Comparison of ENCODE assay signal across 9 cellular contexts in the genomic region with DNA sequence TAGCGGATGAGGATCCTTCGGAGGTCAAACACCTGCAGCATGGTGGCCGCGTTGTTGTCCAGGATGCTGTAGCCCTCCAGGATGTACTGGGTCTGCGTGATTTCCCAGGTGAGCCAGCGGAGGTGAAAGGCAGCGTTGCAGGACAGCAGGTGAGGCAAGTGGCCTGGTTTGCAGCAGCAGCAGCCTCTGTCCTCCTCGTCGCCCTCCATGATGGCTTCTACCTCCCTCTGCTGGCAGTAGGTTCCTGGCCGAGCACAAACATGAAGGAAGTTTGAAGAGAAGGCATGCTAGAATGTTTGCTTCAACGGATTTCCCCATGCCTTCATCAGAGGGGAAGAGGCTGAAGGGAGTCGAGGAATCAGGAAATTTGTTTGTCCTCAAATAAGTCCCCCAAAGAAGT.
DNase-seq lines count a peak whose midpoint lies in the region; ATAC-seq and TF ChIP-seq lines count a peak whose summit lies in the region.
"Had no signal": no experiment of that assay in that cellular context is flagged by ENCODE, and none has a peak within 500 bp of the region (broad histone marks: within the 10 kb centered on the region; RNA-seq: fewer than 3 reads in every experiment).

No MANE protein-coding gene starts in this region.

- 56 to 74% (median 66%) methylated on average over 11 to 12 of the region's 12 CpGs for WGBS in spleen, 5 donors

- no peak for TF ChIP-seq POLR2A in spleen (IDR thresholded peaks at IDR 0.05)

- no peaks in the 10 kb centered on the region for H3K9me3 Mint-ChIP-seq in activated T-helper 1 cell treated with anti-CD3 and anti-CD28 coated beads, Interleukin-12 subunit alpha, Interleukin-12 subunit beta, Interleukin-2, Interleukin-4 antibody, amounts not matched to agents 30 ng/mL and 10 ng/mL and 1 ng/mL, durations not matched to agents 14 hours and 24 hours and 36 hours
- H3K9me3 Mint-ChIP-seq: stimulated activated naive CD8-positive, alpha-beta T cell treated with anti-CD3 and anti-CD28 coated beads, Interleukin-15, Interleukin-2, amounts not matched to agents 100 ng/mL and 50 ng/mL, for 24 hours had no signal

- intact Hi-C loops in spleen (cut with DNase I; ENCODE audit: low total_unique reads): loop anchor here (5.0 kb wide), 1 partner anchor 388 kb away; no protein-coding TSS in a partner anchor
- intact Hi-C loops in activated T-helper 1 cell treated with anti-CD3 and anti-CD28 coated beads, Interleukin-12 subunit alpha, Interleukin-12 subunit beta, Interleukin-2, Interleukin-4 antibody, amounts not matched to agents 30 ng/mL and 10 ng/mL and 1 ng/mL, durations not matched to agents 14 hours and 24 hours and 36 hours (cut with micrococcal nuclease): loop anchor here (2.0 kb wide), 1 partner anchor 390 kb away; no protein-coding TSS in a partner anchor

- H3K27me3 ChIP-seq in SJSA1 (replicated peaks): no peaks in the 10 kb centered on the region
- no peaks in the 10 kb centered on the region for H3K27me3 ChIP-seq in spleen (replicated peaks in 1 of 7)

- H3K27ac Mint-ChIP-seq in activated T-helper 1 cell treated with anti-CD3 and anti-CD28 coated beads, Interleukin-12 subunit alpha, Interleukin-12 subunit beta, Interleukin-2, Interleukin-4 antibody, amounts not matched to agents 30 ng/mL and 10 ng/mL and 1 ng/mL, durations not matched to agents 14 hours and 24 hours and 36 hours: no peak overlapping the region
- H3K27ac Mint-ChIP-seq: stimulated activated naive CD8-positive, alpha-beta T cell treated with anti-CD3 and anti-CD28 coated beads, Interleukin-15, Interleukin-2, amounts not matched to agents 100 ng/mL and 50 ng/mL, for 24 hours had no signal

- H3K27me3 Mint-ChIP-seq in activated T-helper 1 cell treated with anti-CD3 and anti-CD28 coated beads, Interleukin-12 subunit alpha, Interleukin-12 subunit beta, Interleukin-2, Interleukin-4 antibody, amounts not matched to agents 30 ng/mL and 10 ng/mL and 1 ng/mL, durations not matched to agents 14 hours and 24 hours and 36 hours (ENCODE audit: insufficient read depth): no peaks in the 10 kb centered on the region
- H3K27me3 Mint-ChIP-seq: stimulated activated naive CD8-positive, alpha-beta T cell treated with anti-CD3 and anti-CD28 coated beads, Interleukin-15, Interleukin-2, amounts not matched to agents 100 ng/mL and 50 ng/mL, for 24 hours had no signal

- peaks cover 2% of the 10 kb centered on the region for H3K36me3 Mint-ChIP-seq in activated T-helper 1 cell treated with anti-CD3 and anti-CD28 coated beads, Interleukin-12 subunit alpha, Interleukin-12 subunit beta, Interleukin-2, Interleukin-4 antibody, amounts not matched to agents 30 ng/mL and 10 ng/mL and 1 ng/mL, durations not matched to agents 14 hours and 24 hours and 36 hours (ENCODE audit: low read depth)

- H3K4me3 ChIP-seq in SJSA1 (no peak overlapping the region), spleen (no peak overlapping the region)

- H3K4me3 Mint-ChIP-seq in activated T-helper 1 cell treated with anti-CD3 and anti-CD28 coated beads, Interleukin-12 subunit alpha, Interleukin-12 subunit beta, Interleukin-2, Interleukin-4 antibody, amounts not matched to agents 30 ng/mL and 10 ng/mL and 1 ng/mL, durations not matched to agents 14 hours and 24 hours and 36 hours: no peak overlapping the region
- H3K4me3 Mint-ChIP-seq: stimulated activated naive CD8-positive, alpha-beta T cell treated with anti-CD3 and anti-CD28 coated beads, Interleukin-15, Interleukin-2, amounts not matched to agents 100 ng/mL and 50 ng/mL, for 24 hours had no signal

- no peaks in the 10 kb centered on the region for H3K4me1 Mint-ChIP-seq in activated T-helper 1 cell treated with anti-CD3 and anti-CD28 coated beads, Interleukin-12 subunit alpha, Interleukin-12 subunit beta, Interleukin-2, Interleukin-4 antibody, amounts not matched to agents 30 ng/mL and 10 ng/mL and 1 ng/mL, durations not matched to agents 14 hours and 24 hours and 36 hours (ENCODE audit: low read depth)

- H3K36me3 ChIP-seq in SJSA1: no peaks in the 10 kb centered on the region
- peaks cover 0 to 17% (median 0%) of the 10 kb centered on the region in 6 donors for H3K36me3 ChIP-seq in spleen

- H3K4me1 ChIP-seq in SJSA1 (replicated peaks) (peaks cover 21% of the 10 kb centered on the region), spleen (peaks cover 0 to 10% (median 0%) of the 10 kb centered on the region in 6 donors)

- peak; percentile 51 for DNase-seq in COLO829 (ENCODE audit: low spot score)
- DNase-seq in HPDE6-E6E7 (ENCODE audit: extremely low spot score): peak; percentile 7
- DNase-seq in SJSA1 (ENCODE audit: low read depth in 1 of 2, low spot score in 2 of 2): peak; percentile 28 to 55
- DNase-seq in germinal center (ENCODE audit: low spot score): peak; percentile 12
- DNase-seq in spleen: no peak
- no peak for DNase-seq in activated T-helper 1 cell treated with anti-CD3 and anti-CD28 coated beads, Interleukin-12 subunit alpha, Interleukin-12 subunit beta, Interleukin-2, Interleukin-4 antibody, amounts not matched to agents 30 ng/mL and 10 ng/mL and 1 ng/mL, durations not matched to agents 14 hours and 24 hours and 36 hours (ENCODE audit: low spot score)

- no peak overlapping the region for H3K27ac ChIP-seq in SJSA1
- no peak overlapping the region for H3K27ac ChIP-seq in spleen

- no peaks in the 10 kb centered on the region for H3K9me3 ChIP-seq in SJSA1 (replicated peaks)
- no peaks in the 10 kb centered on the region for H3K9me3 ChIP-seq in spleen

- TF ChIP-seq CTCF in spleen (IDR thresholded peaks at IDR 0.05 in 8 of 11, conservative IDR thresholded peaks at IDR 0.05 in 3 of 11): peak in 7 of 11 experiments; percentile 31 to 53 (median 37)

- ATAC-seq in GM19328 (IDR thresholded peaks at IDR 0.05; ENCODE audit: unreplicated experiment) (no peak), HG03457 (IDR thresholded peaks at IDR 0.05; ENCODE audit: unreplicated experiment) (no peak)

Comparison
In these comparisons a context has a peak if more than half of its experiments do, and no peak if none do; other contexts are left out.
1. DNase-seq: peak in COLO829 (single experiment), HPDE6-E6E7 (single experiment), SJSA1 (2 of 2) and germinal center (single experiment); none in spleen (single experiment) and activated T-helper 1 cell treated with anti-CD3 and anti-CD28 coated beads, Interleukin-12 subunit alpha, Interleukin-12 subunit beta, Interleukin-2, Interleukin-4 antibody, amounts not matched to agents 30 ng/mL and 10 ng/mL and 1 ng/mL, durations not matched to agents 14 hours and 24 hours and 36 hours (single experiment).